Comparison of ENCODE assay signal across 11 cellular contexts in the genomic region with DNA sequence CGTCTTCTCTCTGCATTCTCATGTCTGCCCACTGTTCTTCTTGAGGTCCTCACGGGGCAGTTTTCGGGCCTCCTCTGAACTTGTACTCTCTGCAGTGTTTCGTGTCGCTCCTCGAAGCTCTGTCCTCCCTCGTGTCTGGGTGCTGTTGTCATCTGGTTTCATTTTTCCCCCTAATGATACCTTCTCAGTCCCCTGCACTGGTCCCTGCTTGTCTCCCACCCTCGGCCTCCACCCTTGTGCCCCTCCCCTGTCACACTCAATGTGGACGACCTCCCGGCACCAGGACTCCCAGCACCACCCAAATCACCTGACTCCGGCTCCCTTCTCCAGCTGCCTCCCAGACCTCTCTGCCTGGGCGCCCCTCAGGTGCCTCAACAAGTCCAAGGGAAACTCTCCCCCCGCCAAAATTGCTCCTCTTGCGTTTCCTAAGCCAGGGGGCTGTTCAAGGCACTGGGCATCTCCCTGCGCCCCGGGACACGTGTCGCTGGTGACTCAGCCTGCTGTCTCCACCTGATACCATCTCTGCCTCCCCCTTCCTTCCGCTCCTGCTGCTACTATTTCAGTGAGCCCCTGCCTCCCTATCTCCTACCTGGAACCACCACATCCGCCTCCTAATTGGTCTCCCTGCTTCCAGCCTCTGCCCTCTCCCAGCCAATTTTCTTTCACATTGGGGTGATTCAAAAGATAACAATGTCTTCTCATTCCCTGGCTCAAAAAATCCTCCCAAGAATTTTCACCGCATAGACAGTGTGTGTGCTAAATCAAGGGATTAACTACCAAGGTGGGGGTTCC. TPM values are rescaled to one million over a fixed set of nuclear protein-coding genes. Genes with fewer than 3 reads are reported as not detected.
DNase-seq lines count a peak whose midpoint lies in the region; ATAC-seq, FAIRE-seq and TF ChIP-seq lines count a peak whose summit lies in the region.
"Had no signal": no experiment of that assay in that cellular context is flagged by ENCODE, and none has a peak within 500 bp of the region (broad histone marks: within the 10 kb centered on the region; RNA-seq: fewer than 3 reads in every experiment).

No MANE protein-coding gene starts in this region.

- H3K4me2 ChIP-seq in HepG2 (ENCODE audit: low read depth, low read length), result no peak overlapping the region

- peak overlapping the region; percentile 44 for H3K27ac Mint-ChIP-seq in activated naive CD8-positive, alpha-beta T cell treated with anti-CD3 and anti-CD28 coated beads, Interleukin-2, amount 10 ng/mL, durations not matched to agents 7 days and 5 days

- H3K4me1 Mint-ChIP-seq in activated naive CD8-positive, alpha-beta T cell treated with anti-CD3 and anti-CD28 coated beads, Interleukin-2, amount 10 ng/mL, durations not matched to agents 7 days and 5 days, result peaks cover 35% of the 10 kb centered on the region

- peaks cover 40% of the 10 kb centered on the region for H3K4me1 ChIP-seq in HepG2 (ENCODE audit: insufficient read depth, low read length)
- peaks cover 0 to 79% (median 32%) of the 10 kb centered on the region in 4 donors for H3K4me1 ChIP-seq in tibial nerve

- H3K4me3 ChIP-seq in HepG2 (replicated peaks in 1 of 3; ENCODE audit: insufficient read depth in 1 of 3, low read depth in 2 of 3, low read length in 3 of 3) (no peak overlapping the region), tibial nerve (no peak overlapping the region)
- H3K4me3 ChIP-seq: ovary, SK-N-MC had no signal

- H3K9me3 ChIP-seq in HepG2 (ENCODE audit: low read length) (no peaks in the 10 kb centered on the region), tibial nerve (no peaks in the 10 kb centered on the region)
- H3K9me3 ChIP-seq: ovary had no signal

- H3K27me3 Mint-ChIP-seq in activated naive CD8-positive, alpha-beta T cell treated with anti-CD3 and anti-CD28 coated beads, Interleukin-2, amount 10 ng/mL, durations not matched to agents 7 days and 5 days, result peaks cover 5% of the 10 kb centered on the region

- H3K27ac ChIP-seq in HepG2 (ENCODE audit: extremely low read length, insufficient read depth, low read length) (no peak overlapping the region), tibial nerve (peak overlapping the region in 3 of 4 donors; percentile 61 to 80 (median 64))
- H3K27ac ChIP-seq: C4-2B, ovary, SK-N-MC had no signal

- H3K9me3 Mint-ChIP-seq in activated naive CD8-positive, alpha-beta T cell treated with anti-CD3 and anti-CD28 coated beads, Interleukin-2, amount 10 ng/mL, durations not matched to agents 7 days and 5 days, result no peaks in the 10 kb centered on the region

- peak; percentile 48 for ATAC-seq in activated naive CD8-positive, alpha-beta T cell treated with anti-CD3 and anti-CD28 coated beads, Interleukin-2, amount 10 ng/mL, durations not matched to agents 7 days and 5 days (ENCODE audit: low read depth)
- ATAC-seq in HepG2, result no peak
- no peak for ATAC-seq in GM19452 (IDR thresholded peaks at IDR 0.05; ENCODE audit: unreplicated experiment)
- no peak for ATAC-seq in GM18858 (IDR thresholded peaks at IDR 0.05; ENCODE audit: unreplicated experiment)

- H3K4me3 Mint-ChIP-seq in activated naive CD8-positive, alpha-beta T cell treated with anti-CD3 and anti-CD28 coated beads, Interleukin-2, amount 10 ng/mL, durations not matched to agents 7 days and 5 days, result peak overlapping the region; percentile 31

- H3K9ac ChIP-seq in HepG2 (ENCODE audit: insufficient read depth, low read depth, low read length), result no peak overlapping the region

- FAIRE-seq in HepG2 (lab: Jason Lieb, UNC), result no peak

- H3K79me2 ChIP-seq in HepG2 (ENCODE audit: insufficient read depth, low read length), result no peaks in the 10 kb centered on the region

- no peak overlapping the region for H2AFZ ChIP-seq in HepG2 (ENCODE audit: low read length)

- TF ChIP-seq RAD21 in HepG2 (CRISPR knock-in tag; IDR thresholded peaks at IDR 0.05), result no peak

- peak; percentile 22 for DNase-seq in stimulated activated CD4-positive, alpha-beta T cell treated with anti-CD3 and anti-CD28 coated beads, Interleukin-12 subunit alpha, Interleukin-12 subunit beta, amount 100 ng/mL, for 4 hours
- DNase-seq in stimulated activated CD4-positive, alpha-beta T cell treated with anti-CD3 and anti-CD28 coated beads, Interleukin-1b, Interleukin-23, amount 100 ng/mL, for 48 hours, result no peak
- no peak for DNase-seq in activated naive CD8-positive, alpha-beta T cell treated with anti-CD3 and anti-CD28 coated beads, Interleukin-2, amount 10 ng/mL, durations not matched to agents 7 days and 5 days
- DNase-seq in HepG2 (ENCODE audit: low spot score) (no peak), tibial nerve (ENCODE audit: low spot score in 2 of 2) (no peak), SIG-M5 (lab: John Stamatoyannopoulos, UW) (no peak)

- TF ChIP-seq POLR2A in HepG2 (IDR thresholded peaks at IDR 0.05; ENCODE audit: insufficient read depth in 1 of 2, low read depth in 2 of 2, low read length in 2 of 2) (no peak), tibial nerve (IDR thresholded peaks at IDR 0.05) (no peak)

- WGBS in HepG2 (ENCODE audit: low lambda C conversion rate), result 58% methylated on average over 21 of the region's 21 CpGs
- 83 to 86% methylated on average over 21 of the region's 21 CpGs for WGBS in tibial nerve, 2 donors

- H4K20me1 ChIP-seq in HepG2 (ENCODE audit: insufficient read depth, low read length), result no peaks in the 10 kb centered on the region

- intact Hi-C loops in HepG2 (cut with micrococcal nuclease; ENCODE audit: unreplicated experiment), result no loop called here

- no peak for TF ChIP-seq EP300 in HepG2 (IDR thresholded peaks at IDR 0.05; ENCODE audit: low read depth in 2 of 2, low read length in 2 of 2)
- no peak for TF ChIP-seq EP300 in HepG2 (CRISPR knock-in tag; IDR thresholded peaks at IDR 0.05; ENCODE audit: borderline replicate concordance)
- no peak for TF ChIP-seq EP300 in tibial nerve (IDR thresholded peaks at IDR 0.05)

- in situ Hi-C loops in HepG2 (cut with HindIII; ENCODE audit: extremely low pct_ligation_motif_present, low pct_unique_long_range_greater_than_20kb), result no loop called here

- TF ChIP-seq CTCF in HepG2 (CRISPR knock-in tag; IDR thresholded peaks at IDR 0.05), result no peak
- TF ChIP-seq CTCF in tibial nerve (IDR thresholded peaks at IDR 0.05), result no peak

- H3K36me3 ChIP-seq in HepG2 (replicated peaks in 1 of 2; ENCODE audit: control insufficient read depth in 1 of 2, insufficient read depth in 2 of 2, low read length in 2 of 2), result no peaks in the 10 kb centered on the region
- no peaks in the 10 kb centered on the region for H3K36me3 ChIP-seq in tibial nerve
- H3K36me3 ChIP-seq: ovary had no signal

- POLR2A ChIA-PET in activated naive CD8-positive, alpha-beta T cell treated with anti-CD3 and anti-CD28 coated beads, Interleukin-2, amount 10 ng/mL, durations not matched to agents 7 days and 5 days (lab: Charles Lee), result no interaction called here
- POLR2A ChIA-PET in HepG2 (lab: Yijun Ruan, JAX), result no interaction called here

- no TSS peak for BruUV-seq in HepG2 (replicated peaks; lab: Mats Ljungman, UMichigan)

- CTCF ChIA-PET in HepG2 (lab: Yijun Ruan, JAX; ENCODE audit: low intra/inter-chr PET ratio, low total read pairs), result no interaction called here

- no peaks in the 10 kb centered on the region for H3K36me3 Mint-ChIP-seq in activated naive CD8-positive, alpha-beta T cell treated with anti-CD3 and anti-CD28 coated beads, Interleukin-2, amount 10 ng/mL, durations not matched to agents 7 days and 5 days

- peaks cover 0 to 4% of the 10 kb centered on the region in 2 experiments; a peak in 1 of 5 replicates for H3K27me3 ChIP-seq in HepG2 (ENCODE audit: control insufficient read depth in 1 of 2, insufficient read depth in 2 of 2, low read length in 2 of 2)
- H3K27me3 ChIP-seq in tibial nerve, result no peaks in the 10 kb centered on the region
- H3K27me3 ChIP-seq: ovary had no signal

TF ChIP-seq in HepG2, 621 proteins besides CTCF, POLR2A, EP300 and RAD21 (continues in another document):
- TF ChIP-seq SP2 (CRISPR knock-in tag; IDR thresholded peaks at IDR 0.05), result no peak
- no peak for TF ChIP-seq ZSCAN25 (CRISPR knock-in tag; IDR thresholded peaks at IDR 0.05)

RNA-seq across cellular contexts. Expression of gene RFX2, which starts 49.5 kb away (rescaled TPM):
- total RNA-seq in activated naive CD8-positive, alpha-beta T cell treated with anti-CD3 and anti-CD28 coated beads, Interleukin-2, amount 10 ng/mL, durations not matched to agents 7 days and 5 days, result 10 to 100 TPM in 1 of 2 experiments, 1 to 10 TPM in 1; 9.9 to 12.2 TPM
- 1.3 and 2.8 TPM in 2 replicates for total RNA-seq in HepG2 (2016; rRNA removed; fragmentation: Illumina TruSeq; extraction: Trizol)
- 2.6 and 7.1 TPM in 2 replicates for total RNA-seq in HepG2 (2016; cell fraction: cytosol; rRNA removed; fragmentation: Illumina TruSeq; extraction: Trizol; ENCODE audit: low read depth)
- 1.5 and 2.5 TPM in 2 replicates for total RNA-seq in HepG2 (2016; cell fraction: insoluble cytoplasmic fraction; rRNA removed; fragmentation: Illumina TruSeq; extraction: Trizol)
- 1.8 and 2.4 TPM in 2 replicates for total RNA-seq in HepG2 (2016; cell fraction: membrane; rRNA removed; fragmentation: Illumina TruSeq; extraction: Trizol)
- 2.4 and 3.9 TPM in 2 replicates for total RNA-seq in HepG2 (2016; cell fraction: nucleus; rRNA removed; fragmentation: Illumina TruSeq; extraction: Trizol)
- 2.4 and 3.3 TPM in 2 replicates for polyA plus RNA-seq in HepG2 (2011; rRNA removed)
- 1.5 and 2.4 TPM in 2 replicates for polyA plus RNA-seq in HepG2 (2011; cell fraction: cytosol; rRNA removed)
- polyA plus RNA-seq in HepG2 (2011; cell fraction: nucleus; rRNA removed), result 3.3 and 4.9 TPM in 2 replicates
- 1.1 and 2.1 TPM in 2 replicates for polyA plus RNA-seq in HepG2 (2012)
- 3.0 and 3.6 TPM in 2 replicates for polyA plus RNA-seq in HepG2 (2016; cell fraction: cytosol; fragmentation: Illumina TruSeq; extraction: Trizol; ENCODE audit: low read depth)
- 1.2 and 1.3 TPM in 2 replicates for polyA plus RNA-seq in HepG2 (2016; cell fraction: insoluble cytoplasmic fraction; fragmentation: Illumina TruSeq; extraction: Trizol; ENCODE audit: low read depth)
- polyA plus RNA-seq in HepG2 (2016; cell fraction: membrane; fragmentation: Illumina TruSeq; extraction: Trizol; ENCODE audit: low read depth), result 1.8 and 2.9 TPM in 2 replicates
- 3.0 and 6.2 TPM in 2 replicates for polyA plus RNA-seq in HepG2 (2016; cell fraction: nucleus; fragmentation: Illumina TruSeq; extraction: Trizol; ENCODE audit: insufficient read depth, low read depth)
- polyA minus RNA-seq in HepG2 (2011; rRNA and poly(A)+ RNA removed; ENCODE audit: low replicate concordance), result 5.3 and 9.1 TPM in 2 replicates
- polyA minus RNA-seq in HepG2 (2011; cell fraction: cytosol; rRNA and poly(A)+ RNA removed), result 1.3 and 3.3 TPM in 2 replicates
- 3.6 and 6.2 TPM in 2 replicates for polyA minus RNA-seq in HepG2 (2011; cell fraction: nucleus; rRNA and poly(A)+ RNA removed)
- 10 to 100 TPM; 12.6 to 17.3 (median 15.0) TPM for total RNA-seq in tibial nerve
